Comparison of ENCODE assay signal across 1 cellular context in the genomic region with DNA sequence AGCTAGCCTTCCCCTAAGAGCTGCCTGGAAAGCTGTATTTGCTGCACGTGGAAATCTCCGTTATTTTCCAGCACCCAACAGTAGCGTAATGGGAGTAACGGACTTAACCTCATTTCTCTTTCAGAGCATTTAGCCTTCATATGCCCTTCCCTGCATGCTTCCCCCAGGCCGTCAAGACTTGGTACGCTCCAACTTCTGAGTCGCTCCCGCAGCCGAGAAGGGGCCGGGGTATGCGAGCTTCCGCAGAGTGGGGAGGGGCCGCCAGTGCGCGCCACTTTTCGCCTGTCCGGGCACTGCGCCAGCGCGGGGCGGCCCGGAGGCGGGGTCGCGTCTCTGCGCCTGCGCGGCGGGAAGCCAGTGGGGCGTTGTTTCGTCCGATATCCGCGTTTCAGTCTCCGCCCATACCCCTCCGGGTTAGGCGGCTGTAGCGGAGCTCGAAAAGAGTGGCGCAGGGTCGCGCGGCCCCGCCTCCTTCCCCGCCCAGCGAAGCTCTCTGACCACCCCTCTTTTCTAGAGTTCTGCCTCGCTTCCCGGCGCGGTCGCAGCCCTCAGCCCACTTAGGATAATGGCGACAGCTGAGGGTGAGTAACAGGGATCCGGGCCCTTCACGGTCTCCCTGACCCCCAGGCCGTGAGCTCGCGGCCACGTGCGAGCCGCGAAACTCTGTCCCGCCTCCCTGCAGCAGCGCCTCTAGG.
TF ChIP-seq lines count a peak whose summit lies in the region.

Gene PAICS (plus strand): TSS at position 513 of the 695 bp plus-strand sequence. CDS start 53 bp downstream, at position 566.

TF ChIP-seq in H1, 55 proteins besides CTCF, POLR2A, EP300 and RAD21:
- TF ChIP-seq CHD1 (IDR thresholded peaks at IDR 0.05; ENCODE audit: low read depth, low read length) (peak; percentile 85), TAF1 (IDR thresholded peaks at IDR 0.05; ENCODE audit: low read depth, low read length) (peak; percentile 90), TCF12 (IDR thresholded peaks at IDR 0.05; ENCODE audit: low read depth, low read length) (no peak), GABPA (IDR thresholded peaks at IDR 0.05; ENCODE audit: borderline replicate concordance, insufficient read depth, low read length) (no peak), SP2 (IDR thresholded peaks at IDR 0.05; ENCODE audit: low read length) (no peak), EGR1 (IDR thresholded peaks at IDR 0.05; ENCODE audit: borderline replicate concordance, low read depth, low read length) (no peak), CBX5 (IDR thresholded peaks at IDR 0.05; ENCODE audit: low read depth, low read length) (no peak), TEAD4 (IDR thresholded peaks at IDR 0.05; ENCODE audit: low read depth, low read length) (peak; percentile 36; the same call in 1 of the 2 replicates), SIN3A (conservative IDR thresholded peaks at IDR 0.05 in 1 of 2, IDR thresholded peaks at IDR 0.05 in 1 of 2; ENCODE audit: low read depth in 1 of 2, low read length in 2 of 2) (peak; percentile 75 to 76; a peak in 3 of 4 replicates), TAF7 (optimal IDR thresholded peaks at IDR 0.05; ENCODE audit: borderline replicate concordance, low read depth, low read length) (peak; percentile 73), SIRT6 (IDR thresholded peaks at IDR 0.05; ENCODE audit: low read length) (no peak), SP4 (IDR thresholded peaks at IDR 0.05; ENCODE audit: low read length) (peak; percentile 94), PHF8 (conservative IDR thresholded peaks at IDR 0.05; ENCODE audit: low read depth, low read length) (peak; percentile 83), BACH1 (IDR thresholded peaks at IDR 0.05; ENCODE audit: low read length) (no peak), CREB1 (IDR thresholded peaks at IDR 0.05) (peak; percentile 10), SP1 (IDR thresholded peaks at IDR 0.05; ENCODE audit: low read depth, low read length) (peak; percentile 46), RBBP5 (IDR thresholded peaks at IDR 0.05; ENCODE audit: borderline replicate concordance, low read depth, low read length) (no peak), KDM1A (IDR thresholded peaks at IDR 0.05; ENCODE audit: borderline replicate concordance, low read length) (peak; percentile 79; the same call in 1 of the 2 replicates), JUND (IDR thresholded peaks at IDR 0.05; ENCODE audit: low read length) (peak; percentile 74), HDAC6 (IDR thresholded peaks at IDR 0.05; ENCODE audit: low read depth, low read length) (no peak), ASH2L (IDR thresholded peaks at IDR 0.05; ENCODE audit: low read length) (peak; percentile 43), RNF2 (IDR thresholded peaks at IDR 0.05; ENCODE audit: borderline replicate concordance, low read depth, low read length, missing control alignments, poor library complexity, severe bottlenecking) (no peak), RXRA (IDR thresholded peaks at IDR 0.05; ENCODE audit: insufficient read depth, low read depth, low read length) (no peak), NRF1 (IDR thresholded peaks at IDR 0.05; ENCODE audit: low read depth, low read length) (peak; percentile 92), TBP (IDR thresholded peaks at IDR 0.05; ENCODE audit: low read depth, low read length) (peak; percentile 75), POLR2AphosphoS5 (IDR thresholded peaks at IDR 0.05; ENCODE audit: low read depth, low read length) (peak; percentile 81), YY1 (IDR thresholded peaks at IDR 0.05; ENCODE audit: low read depth, low read length) (peak; percentile 55; the same call in 1 of the 2 replicates), KDM5A (IDR thresholded peaks at IDR 0.05; ENCODE audit: low read length) (no peak), E2F6 (IDR thresholded peaks at IDR 0.05) (peak; percentile 75; the same call in 1 of the 2 replicates), ZNF274 (IDR thresholded peaks at IDR 0.05; ENCODE audit: borderline replicate concordance, extremely low read depth, low read length) (no peak)
- TF ChIP-seq, protein P1, sequence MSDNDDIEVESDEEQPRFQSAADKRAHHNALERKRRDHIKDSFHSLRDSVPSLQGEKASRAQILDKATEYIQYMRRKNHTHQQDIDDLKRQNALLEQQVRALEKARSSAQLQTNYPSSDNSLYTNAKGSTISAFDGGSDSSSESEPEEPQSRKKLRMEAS (IDR thresholded peaks at IDR 0.05): peak; percentile 96
- TF ChIP-seq, protein P2, sequence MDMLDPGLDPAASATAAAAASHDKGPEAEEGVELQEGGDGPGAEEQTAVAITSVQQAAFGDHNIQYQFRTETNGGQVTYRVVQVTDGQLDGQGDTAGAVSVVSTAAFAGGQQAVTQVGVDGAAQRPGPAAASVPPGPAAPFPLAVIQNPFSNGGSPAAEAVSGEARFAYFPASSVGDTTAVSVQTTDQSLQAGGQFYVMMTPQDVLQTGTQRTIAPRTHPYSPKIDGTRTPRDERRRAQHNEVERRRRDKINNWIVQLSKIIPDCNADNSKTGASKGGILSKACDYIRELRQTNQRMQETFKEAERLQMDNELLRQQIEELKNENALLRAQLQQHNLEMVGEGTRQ (IDR thresholded peaks at IDR 0.05; ENCODE audit: low read length): peak; percentile 14; the same call in 1 of the 2 replicates
- TF ChIP-seq, protein P3, sequence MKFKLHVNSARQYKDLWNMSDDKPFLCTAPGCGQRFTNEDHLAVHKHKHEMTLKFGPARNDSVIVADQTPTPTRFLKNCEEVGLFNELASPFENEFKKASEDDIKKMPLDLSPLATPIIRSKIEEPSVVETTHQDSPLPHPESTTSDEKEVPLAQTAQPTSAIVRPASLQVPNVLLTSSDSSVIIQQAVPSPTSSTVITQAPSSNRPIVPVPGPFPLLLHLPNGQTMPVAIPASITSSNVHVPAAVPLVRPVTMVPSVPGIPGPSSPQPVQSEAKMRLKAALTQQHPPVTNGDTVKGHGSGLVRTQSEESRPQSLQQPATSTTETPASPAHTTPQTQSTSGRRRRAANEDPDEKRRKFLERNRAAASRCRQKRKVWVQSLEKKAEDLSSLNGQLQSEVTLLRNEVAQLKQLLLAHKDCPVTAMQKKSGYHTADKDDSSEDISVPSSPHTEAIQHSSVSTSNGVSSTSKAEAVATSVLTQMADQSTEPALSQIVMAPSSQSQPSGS (IDR thresholded peaks at IDR 0.05; ENCODE audit: low read length): 0 out of 2 replicates have a peak, but pooled peaks have one; percentile 6
